In genomic region chr10:132607491-132607890, GRCh38 we compare ENCODE assay signal across 19 cellular contexts.
DNase-seq lines count a peak whose midpoint lies in the region; ATAC-seq and TF ChIP-seq lines count a peak whose summit lies in the region.
"Had no signal": no experiment of that assay in that cellular context is flagged by ENCODE, and none has a peak within 500 bp of the region (broad histone marks: within the 10 kb centered on the region; RNA-seq: fewer than 3 reads in every experiment).

No MANE protein-coding gene starts in this region.

- H3K9me3 ChIP-seq in RWPE2 (ENCODE audit: severe bottlenecking) = no peaks in the 10 kb centered on the region
- no peaks in the 10 kb centered on the region for H3K9me3 ChIP-seq in lower lobe of right lung
- H3K9me3 ChIP-seq in gastrocnemius medialis = no peaks in the 10 kb centered on the region

- H3K4me3 ChIP-seq in RWPE2 (ENCODE audit: severe bottlenecking) = no peak overlapping the region
- H3K4me3 ChIP-seq in lower lobe of right lung = no peak overlapping the region
- no peak overlapping the region for H3K4me3 ChIP-seq in gastrocnemius medialis
- H3K4me3 ChIP-seq: GM12878 had no signal

- intact Hi-C loops in lower lobe of right lung (cut with DNase I) (no loop called here), gastrocnemius medialis (cut with DNase I; ENCODE audit: low total_unique reads) (no loop called here)

- DNase-seq in activated naive CD4-positive, alpha-beta T cell treated with anti-CD3 and anti-CD28 coated beads, Interleukin-2, amount 50 U/mL, for 16 hours = peak; percentile 4
- no peak for DNase-seq in activated naive CD4-positive, alpha-beta T cell (lab: John Stamatoyannopoulos, UW)
- DNase-seq in RWPE2 (ENCODE audit: low spot score) = peak; percentile 47
- DNase-seq in lower lobe of right lung = no peak
- DNase-seq in substantia nigra (lab: John Stamatoyannopoulos, UW) = no peak
- no peak for DNase-seq in gastrocnemius medialis
- no peak for DNase-seq in midbrain (lab: John Stamatoyannopoulos, UW)
- DNase-seq in activated CD8-positive, alpha-beta memory T cell treated with anti-CD3 and anti-CD28 coated beads, Interleukin-2, amount 10 ng/mL, durations not matched to agents 7 days and 5 days = no peak
- DNase-seq: KG1; NCI-H1092; NCI-H1694; NCI-H2107; NCI-H226; NCI-H526 treated with DMSO at 0.1 percent for 48 hours; NK-92 treated with Interleukin-12 subunit alpha and Interleukin-12 subunit beta, amount 100 ng/mL, for 24 hours; OCI-M1 had no signal

- no peaks in the 10 kb centered on the region for H3K36me3 Mint-ChIP-seq in activated CD8-positive, alpha-beta memory T cell treated with anti-CD3 and anti-CD28 coated beads, Interleukin-2, amount 10 ng/mL, durations not matched to agents 7 days and 5 days

- TF ChIP-seq POLR2A in gastrocnemius medialis (IDR thresholded peaks at IDR 0.05) = no peak

- H3K36me3 ChIP-seq in RWPE2 (ENCODE audit: low read depth) (no peaks in the 10 kb centered on the region), lower lobe of right lung (no peaks in the 10 kb centered on the region), gastrocnemius medialis (no peaks in the 10 kb centered on the region)

- CTCF ChIA-PET in activated CD8-positive, alpha-beta memory T cell treated with anti-CD3 and anti-CD28 coated beads, Interleukin-2, amount 10 ng/mL, durations not matched to agents 7 days and 5 days (lab: Charles Lee) = no interaction called here

- H3K27ac Mint-ChIP-seq in activated CD8-positive, alpha-beta memory T cell treated with anti-CD3 and anti-CD28 coated beads, Interleukin-2, amount 10 ng/mL, durations not matched to agents 7 days and 5 days = no peak overlapping the region

- ATAC-seq in RWPE2 (ENCODE audit: low read depth) = no peak
- ATAC-seq in lower lobe of right lung = peak; percentile 11 to 25
- ATAC-seq in gastrocnemius medialis = no peak
- no peak for ATAC-seq in activated CD8-positive, alpha-beta memory T cell treated with anti-CD3 and anti-CD28 coated beads, Interleukin-2, amount 10 ng/mL, durations not matched to agents 7 days and 5 days
- ATAC-seq: GM12878 had no signal

- TF ChIP-seq CTCF in RWPE2 (IDR thresholded peaks at IDR 0.05; ENCODE audit: poor library complexity, severe bottlenecking) = no peak
- TF ChIP-seq CTCF in lower lobe of right lung (IDR thresholded peaks at IDR 0.05) = no peak
- no peak for TF ChIP-seq CTCF in gastrocnemius medialis (IDR thresholded peaks at IDR 0.05 in 4 of 5, conservative IDR thresholded peaks at IDR 0.05 in 1 of 5)

- H3K27ac ChIP-seq in RWPE2 (ENCODE audit: poor library complexity, severe bottlenecking) (no peak overlapping the region), lower lobe of right lung (no peak overlapping the region), substantia nigra (ENCODE audit: low read depth, low read length, poor library complexity, severe bottlenecking) (peak overlapping the region; percentile 47), gastrocnemius medialis (no peak overlapping the region)
- H3K27ac ChIP-seq: C4-2B, HL-60 had no signal

- no peak overlapping the region for H3K4me3 Mint-ChIP-seq in activated CD8-positive, alpha-beta memory T cell treated with anti-CD3 and anti-CD28 coated beads, Interleukin-2, amount 10 ng/mL, durations not matched to agents 7 days and 5 days

- H3K27me3 ChIP-seq in RWPE2 (ENCODE audit: insufficient read depth, poor library complexity, severe bottlenecking) = no peaks in the 10 kb centered on the region
- H3K27me3 ChIP-seq in lower lobe of right lung (ENCODE audit: low read depth) = no peaks in the 10 kb centered on the region
- no peaks in the 10 kb centered on the region for H3K27me3 ChIP-seq in gastrocnemius medialis

- H3K4me1 Mint-ChIP-seq in activated CD8-positive, alpha-beta memory T cell treated with anti-CD3 and anti-CD28 coated beads, Interleukin-2, amount 10 ng/mL, durations not matched to agents 7 days and 5 days = peaks cover 5% of the 10 kb centered on the region

- in situ Hi-C loops in gastrocnemius medialis (cut with MboI; ENCODE audit: low sequenced_read_pairs in 4 of 4) = no loop called here

- H3K4me1 ChIP-seq in RWPE2 (ENCODE audit: insufficient read depth, poor library complexity, severe bottlenecking) (no peaks in the 10 kb centered on the region), lower lobe of right lung (peaks cover 19% of the 10 kb centered on the region), gastrocnemius medialis (peaks cover 18 to 28% of the 10 kb centered on the region in 2 donors)

- no peaks in the 10 kb centered on the region for H3K27me3 Mint-ChIP-seq in activated CD8-positive, alpha-beta memory T cell treated with anti-CD3 and anti-CD28 coated beads, Interleukin-2, amount 10 ng/mL, durations not matched to agents 7 days and 5 days

- H3K9me3 Mint-ChIP-seq in activated CD8-positive, alpha-beta memory T cell treated with anti-CD3 and anti-CD28 coated beads, Interleukin-2, amount 10 ng/mL, durations not matched to agents 7 days and 5 days (ENCODE audit: low read depth) = peaks cover 4% of the 10 kb centered on the region

Comparison
In these comparisons a context has a peak if more than half of its experiments do, and no peak if none do; other contexts are left out.
1. DNase-seq: peak in activated naive CD4-positive, alpha-beta T cell treated with anti-CD3 and anti-CD28 coated beads, Interleukin-2, amount 50 U/mL, for 16 hours (single experiment) and RWPE2 (single experiment); none in activated naive CD4-positive, alpha-beta T cell (0 of 4), lower lobe of right lung (single experiment), substantia nigra (0 of 49), gastrocnemius medialis (0 of 2), midbrain (single experiment) and activated CD8-positive, alpha-beta memory T cell treated with anti-CD3 and anti-CD28 coated beads, Interleukin-2, amount 10 ng/mL, durations not matched to agents 7 days and 5 days (single experiment).
2. ATAC-seq: peak in lower lobe of right lung (2 of 2); none in RWPE2 (single experiment), gastrocnemius medialis (0 of 2) and activated CD8-positive, alpha-beta memory T cell treated with anti-CD3 and anti-CD28 coated beads, Interleukin-2, amount 10 ng/mL, durations not matched to agents 7 days and 5 days (single experiment).